In the genomic region with DNA sequence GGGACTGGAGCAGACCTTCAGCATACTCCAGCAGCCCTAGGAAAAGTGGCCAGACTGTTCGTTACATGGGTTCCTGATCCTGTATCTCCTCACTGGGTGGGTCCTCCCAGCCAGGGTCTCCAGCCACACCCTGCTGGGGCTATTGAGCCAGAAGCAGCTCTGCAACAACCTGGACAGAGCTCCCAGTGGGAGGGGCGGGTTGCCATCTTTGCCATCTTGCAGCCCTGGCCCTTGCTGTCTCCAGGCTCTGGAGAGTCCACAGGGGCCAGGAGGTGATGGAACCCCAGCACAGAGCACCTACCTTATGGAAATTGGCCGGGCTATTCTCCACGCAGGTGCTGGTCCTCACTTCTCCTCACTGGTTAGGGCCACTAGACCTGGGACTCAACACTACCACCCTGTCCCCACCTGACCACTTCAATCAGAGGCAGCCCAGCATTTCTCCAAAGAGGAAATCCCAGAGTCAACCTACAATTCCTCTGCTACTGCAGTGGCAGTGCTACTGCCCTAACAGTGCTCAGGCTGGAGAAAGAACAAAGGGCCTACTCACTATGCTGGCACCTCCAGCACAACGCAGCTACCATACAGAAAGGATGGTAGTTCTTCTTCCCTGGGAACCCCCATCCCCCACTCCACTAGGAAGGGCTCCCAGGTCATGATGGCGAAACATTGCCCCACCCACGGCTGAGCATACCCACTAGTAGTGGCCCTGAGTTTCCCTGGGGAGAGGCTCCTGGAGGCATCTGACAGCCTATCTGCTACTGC, we compare ENCODE assay signal across 24 cellular contexts.
"Had no signal": no experiment of that assay in that cellular context is flagged by ENCODE, and none has a peak within 500 bp of the region (broad histone marks: within the 10 kb centered on the region; RNA-seq: fewer than 3 reads in every experiment).

No MANE protein-coding gene starts in this region.

- H3K36me3 ChIP-seq: brain microvascular endothelial cell, MG63 had no signal

- H3K27ac ChIP-seq: brain microvascular endothelial cell had no signal

- ATAC-seq: activated CD8-positive, alpha-beta T cell treated with anti-CD3 and anti-CD28 coated beads, Interleukin-2, amount 10 ng/mL, durations not matched to agents 7 days and 5 days; PC-3; T-helper 17 cell; WTC11 had no signal

- H3K27me3 ChIP-seq: brain microvascular endothelial cell, MG63 had no signal

- DNase-seq: activated CD4-positive, alpha-beta T cell treated with anti-CD3 and anti-CD28 coated beads for 48 hours; activated CD4-positive, alpha-beta T cell treated with anti-CD3 and anti-CD28 coated beads, Interleukin-2, amount 50 U/mL, for 4 hours; activated CD4-positive, CD25-positive, alpha-beta regulatory T cell treated with anti-CD3 and anti-CD28 coated beads, Interleukin-2, amount 50 U/mL, for 72 hours; activated CD8-positive, alpha-beta memory T cell treated with anti-CD3 and anti-CD28 coated beads, Interleukin-2, amount 50 U/mL, for 48 hours; activated CD8-positive, alpha-beta T cell treated with anti-CD3 and anti-CD28 coated beads, Interleukin-2, amount 10 ng/mL, durations not matched to agents 7 days and 5 days; activated naive CD4-positive, alpha-beta T cell; activated T-cell treated with anti-CD3 and anti-CD28 coated beads, Interleukin-2, amount 50 U/mL, for 1 hour; amniotic stem cell; brain microvascular endothelial cell; MG63; MV-4-11; NCI-H1092 treated with DMSO at 0.1 percent for 48 hours; NCI-H1436; NCI-H1694 treated with DMSO at 0.1 percent for 48 hours; NCI-H2029 treated with DMSO at 0.1 percent for 48 hours; NCI-H345; NCI-H510A; NCI-H526 treated with DMSO at 0.1 percent for 48 hours; NCI-H82; PC-3; SHP77 treated with DMSO at 0.1 percent for 48 hours; T-helper 17 cell; T-helper 9 cell had no signal

- H3K9me3 ChIP-seq: MG63 had no signal

- H3K4me3 ChIP-seq: MG63 had no signal
